Comparison of ENCODE assay signal across 2 cellular contexts in the genomic region with DNA sequence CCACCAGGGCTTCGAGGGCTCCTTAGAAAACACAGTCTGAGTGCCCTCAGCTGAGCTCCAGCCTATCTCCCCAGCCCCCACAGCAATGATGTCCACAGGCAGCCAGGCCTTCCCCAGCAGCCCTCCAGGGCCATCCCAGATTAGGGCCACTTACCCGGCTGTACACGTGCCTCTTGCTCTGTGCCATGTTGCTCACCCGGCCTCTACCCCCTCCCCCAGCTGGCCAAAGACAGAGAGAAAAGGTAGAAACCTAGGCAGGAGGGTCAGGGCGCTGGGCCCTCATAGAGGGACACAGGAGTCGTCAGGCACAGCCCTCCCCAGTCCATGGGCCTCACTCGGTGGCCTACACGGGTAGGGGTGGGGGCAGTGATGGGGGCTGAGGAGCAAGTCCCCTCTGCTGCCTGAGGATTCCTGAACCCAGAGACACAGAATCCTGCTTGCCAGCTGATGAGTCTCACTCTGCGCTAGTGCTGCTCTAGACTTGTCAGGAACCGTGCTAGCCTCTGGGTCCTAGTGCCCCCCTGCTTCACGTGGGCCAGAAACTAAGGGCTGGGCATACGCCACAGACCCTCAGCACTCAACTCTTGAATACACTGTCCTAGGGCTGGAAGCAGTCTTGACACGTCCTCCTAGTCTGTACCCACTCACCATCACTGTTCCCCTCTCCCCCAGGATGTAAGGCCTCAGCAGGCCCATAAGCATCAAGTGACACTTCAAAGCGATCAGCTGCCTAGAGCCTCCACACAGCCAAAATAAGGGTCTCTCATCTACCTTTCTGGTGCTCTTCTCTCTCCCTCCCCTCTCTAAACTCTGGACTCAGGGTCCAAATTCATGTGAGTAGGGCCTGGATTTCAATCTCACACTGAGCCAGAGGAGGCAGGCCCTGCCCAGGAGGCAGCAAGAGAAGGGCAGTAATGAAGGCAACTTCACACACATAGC.
TF ChIP-seq lines count a peak whose summit lies in the region.

A gene (minus strand): TSS at position 461 of the 939 bp plus-strand sequence. CDS start 274 bp downstream, at position 187.

TF ChIP-seq in HCT116, 20 proteins besides CTCF, POLR2A, EP300 and RAD21:
- TF ChIP-seq EZH2 (IDR thresholded peaks at IDR 0.05) (no peak), TCF7L2 (IDR thresholded peaks at IDR 0.05; ENCODE audit: borderline replicate concordance, extremely low read depth, insufficient read depth, insufficient read length) (peak; percentile 57), CEBPB (IDR thresholded peaks at IDR 0.05; ENCODE audit: low read depth) (no peak), SRF (IDR thresholded peaks at IDR 0.05; ENCODE audit: low read depth) (no peak), YY1 (IDR thresholded peaks at IDR 0.05; ENCODE audit: extremely low read depth, insufficient replicate concordance, low read depth, low read length) (no peak), FOSL1 (IDR thresholded peaks at IDR 0.05; ENCODE audit: low read depth) (peak; percentile 64; the same call in 1 of the 2 replicates)

TF ChIP-seq in WTC11, 78 proteins besides CTCF, POLR2A, EP300 and RAD21:
- TF ChIP-seq, protein P1, sequence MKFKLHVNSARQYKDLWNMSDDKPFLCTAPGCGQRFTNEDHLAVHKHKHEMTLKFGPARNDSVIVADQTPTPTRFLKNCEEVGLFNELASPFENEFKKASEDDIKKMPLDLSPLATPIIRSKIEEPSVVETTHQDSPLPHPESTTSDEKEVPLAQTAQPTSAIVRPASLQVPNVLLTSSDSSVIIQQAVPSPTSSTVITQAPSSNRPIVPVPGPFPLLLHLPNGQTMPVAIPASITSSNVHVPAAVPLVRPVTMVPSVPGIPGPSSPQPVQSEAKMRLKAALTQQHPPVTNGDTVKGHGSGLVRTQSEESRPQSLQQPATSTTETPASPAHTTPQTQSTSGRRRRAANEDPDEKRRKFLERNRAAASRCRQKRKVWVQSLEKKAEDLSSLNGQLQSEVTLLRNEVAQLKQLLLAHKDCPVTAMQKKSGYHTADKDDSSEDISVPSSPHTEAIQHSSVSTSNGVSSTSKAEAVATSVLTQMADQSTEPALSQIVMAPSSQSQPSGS (CRISPR knock-in tag; IDR thresholded peaks at IDR 0.05; ENCODE audit: borderline replicate concordance, low read depth): no peak
- TF ChIP-seq SOX15 (CRISPR knock-in tag; IDR thresholded peaks at IDR 0.05) (no peak), CREM (CRISPR knock-in tag; IDR thresholded peaks at IDR 0.05) (no peak), ZNF671 (CRISPR knock-in tag; IDR thresholded peaks at IDR 0.05) (no peak), KAT7 (CRISPR knock-in tag; IDR thresholded peaks at IDR 0.05; ENCODE audit: borderline replicate concordance) (no peak), NFYB (CRISPR knock-in tag; conservative IDR thresholded peaks at IDR 0.05; ENCODE audit: low read depth) (no peak), ZNF423 (CRISPR knock-in tag; IDR thresholded peaks at IDR 0.05) (no peak), FOXP1 (CRISPR knock-in tag; IDR thresholded peaks at IDR 0.05; ENCODE audit: borderline replicate concordance) (no peak), ZNF416 (CRISPR knock-in tag; IDR thresholded peaks at IDR 0.05) (no peak), OVOL2 (CRISPR knock-in tag; IDR thresholded peaks at IDR 0.05; ENCODE audit: borderline replicate concordance) (no peak), ZNF121 (CRISPR knock-in tag; IDR thresholded peaks at IDR 0.05) (peak; percentile 97)
- TF ChIP-seq, protein P2, sequence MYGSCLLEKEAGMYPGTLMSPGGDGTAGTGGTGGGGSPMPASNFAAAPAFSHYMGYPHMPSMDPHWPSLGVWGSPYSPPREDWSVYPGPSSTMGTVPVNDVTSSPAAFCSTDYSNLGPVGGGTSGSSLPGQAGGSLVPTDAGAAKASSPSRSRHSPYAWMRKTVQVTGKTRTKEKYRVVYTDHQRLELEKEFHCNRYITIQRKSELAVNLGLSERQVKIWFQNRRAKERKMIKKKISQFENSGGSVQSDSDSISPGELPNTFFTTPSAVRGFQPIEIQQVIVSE (CRISPR knock-in tag; IDR thresholded peaks at IDR 0.05; ENCODE audit: borderline replicate concordance): no peak
- TF ChIP-seq, protein P3, sequence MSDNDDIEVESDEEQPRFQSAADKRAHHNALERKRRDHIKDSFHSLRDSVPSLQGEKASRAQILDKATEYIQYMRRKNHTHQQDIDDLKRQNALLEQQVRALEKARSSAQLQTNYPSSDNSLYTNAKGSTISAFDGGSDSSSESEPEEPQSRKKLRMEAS (CRISPR knock-in tag; IDR thresholded peaks at IDR 0.05): peak; percentile 40; the same call in 1 of the 2 replicates
- TF ChIP-seq, protein P4, sequence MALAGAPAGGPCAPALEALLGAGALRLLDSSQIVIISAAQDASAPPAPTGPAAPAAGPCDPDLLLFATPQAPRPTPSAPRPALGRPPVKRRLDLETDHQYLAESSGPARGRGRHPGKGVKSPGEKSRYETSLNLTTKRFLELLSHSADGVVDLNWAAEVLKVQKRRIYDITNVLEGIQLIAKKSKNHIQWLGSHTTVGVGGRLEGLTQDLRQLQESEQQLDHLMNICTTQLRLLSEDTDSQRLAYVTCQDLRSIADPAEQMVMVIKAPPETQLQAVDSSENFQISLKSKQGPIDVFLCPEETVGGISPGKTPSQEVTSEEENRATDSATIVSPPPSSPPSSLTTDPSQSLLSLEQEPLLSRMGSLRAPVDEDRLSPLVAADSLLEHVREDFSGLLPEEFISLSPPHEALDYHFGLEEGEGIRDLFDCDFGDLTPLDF (CRISPR knock-in tag; IDR thresholded peaks at IDR 0.05): no peak
- TF ChIP-seq, protein P5, sequence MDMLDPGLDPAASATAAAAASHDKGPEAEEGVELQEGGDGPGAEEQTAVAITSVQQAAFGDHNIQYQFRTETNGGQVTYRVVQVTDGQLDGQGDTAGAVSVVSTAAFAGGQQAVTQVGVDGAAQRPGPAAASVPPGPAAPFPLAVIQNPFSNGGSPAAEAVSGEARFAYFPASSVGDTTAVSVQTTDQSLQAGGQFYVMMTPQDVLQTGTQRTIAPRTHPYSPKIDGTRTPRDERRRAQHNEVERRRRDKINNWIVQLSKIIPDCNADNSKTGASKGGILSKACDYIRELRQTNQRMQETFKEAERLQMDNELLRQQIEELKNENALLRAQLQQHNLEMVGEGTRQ (CRISPR knock-in tag; IDR thresholded peaks at IDR 0.05): peak; percentile 67; the same call in 1 of the 2 replicates
- TF ChIP-seq, protein P6, sequence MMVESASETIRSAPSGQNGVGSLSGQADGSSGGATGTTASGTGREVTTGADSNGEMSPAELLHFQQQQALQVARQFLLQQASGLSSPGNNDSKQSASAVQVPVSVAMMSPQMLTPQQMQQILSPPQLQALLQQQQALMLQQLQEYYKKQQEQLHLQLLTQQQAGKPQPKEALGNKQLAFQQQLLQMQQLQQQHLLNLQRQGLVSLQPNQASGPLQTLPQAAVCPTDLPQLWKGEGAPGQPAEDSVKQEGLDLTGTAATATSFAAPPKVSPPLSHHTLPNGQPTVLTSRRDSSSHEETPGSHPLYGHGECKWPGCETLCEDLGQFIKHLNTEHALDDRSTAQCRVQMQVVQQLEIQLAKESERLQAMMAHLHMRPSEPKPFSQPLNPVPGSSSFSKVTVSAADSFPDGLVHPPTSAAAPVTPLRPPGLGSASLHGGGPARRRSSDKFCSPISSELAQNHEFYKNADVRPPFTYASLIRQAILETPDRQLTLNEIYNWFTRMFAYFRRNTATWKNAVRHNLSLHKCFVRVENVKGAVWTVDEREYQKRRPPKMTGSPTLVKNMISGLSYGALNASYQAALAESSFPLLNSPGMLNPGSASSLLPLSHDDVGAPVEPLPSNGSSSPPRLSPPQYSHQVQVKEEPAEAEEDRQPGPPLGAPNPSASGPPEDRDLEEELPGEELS (CRISPR knock-in tag; IDR thresholded peaks at IDR 0.05): no peak
